ENCODE assay signal across 13 cellular contexts in the genomic region with DNA sequence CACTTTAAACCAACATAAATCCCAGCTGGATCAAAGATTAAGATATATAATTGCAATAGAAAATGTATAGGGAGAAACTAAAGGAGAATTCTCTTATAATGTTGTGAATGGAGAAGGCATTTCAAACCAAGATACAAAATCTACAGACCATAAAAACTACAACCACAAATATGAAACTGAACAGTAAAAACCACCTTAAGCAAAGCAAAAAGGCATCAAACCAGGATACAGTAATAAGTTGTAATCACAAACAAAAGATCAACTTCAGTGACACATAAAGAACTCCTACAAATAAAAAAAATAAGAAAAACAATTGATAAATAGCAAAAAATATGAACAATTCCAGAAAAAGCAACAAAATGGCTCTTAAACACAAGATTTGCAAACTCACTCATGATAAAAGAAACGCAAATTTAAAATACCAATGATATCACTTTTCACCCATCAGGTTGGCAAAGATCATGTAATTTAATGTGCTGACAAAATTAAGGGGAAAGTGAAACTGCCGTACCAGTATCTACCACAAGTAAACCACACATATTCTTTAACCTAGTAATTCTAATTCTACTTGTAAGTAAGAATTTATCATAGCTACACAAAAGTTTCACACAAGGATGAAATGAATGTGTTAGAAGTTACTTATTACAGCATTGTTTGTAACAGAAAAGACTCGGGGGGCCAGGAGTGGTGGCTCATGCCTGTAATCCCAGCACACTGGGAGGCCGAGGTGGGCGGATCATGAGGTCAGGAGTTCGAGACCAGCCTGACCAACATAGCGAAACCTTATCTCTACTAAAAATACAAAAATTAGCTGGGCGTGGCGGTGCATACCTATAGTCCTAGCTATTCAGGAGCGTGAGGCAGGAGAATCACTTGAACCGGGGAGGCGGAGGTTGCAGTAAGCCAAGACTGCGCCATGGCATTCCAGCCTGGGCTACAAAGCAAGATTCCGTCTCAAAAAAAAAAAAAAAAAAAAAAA.
DNase-seq lines count a peak whose midpoint lies in the region; ATAC-seq and TF ChIP-seq lines count a peak whose summit lies in the region.
"Had no signal": no experiment of that assay in that cellular context is flagged by ENCODE, and none has a peak within 500 bp of the region (broad histone marks: within the 10 kb centered on the region; RNA-seq: fewer than 3 reads in every experiment).

No MANE protein-coding gene starts in this region.

- H3K79me2 ChIP-seq in KMS-11 (ENCODE audit: insufficient read depth, low read depth) (no peaks in the 10 kb centered on the region), trophoblast cell (ENCODE audit: control insufficient read depth, insufficient read depth, low read length, poor library complexity) (no peaks in the 10 kb centered on the region)

- H3K4me3 ChIP-seq in KMS-11 (IDR thresholded peaks at IDR 0.05; ENCODE audit: insufficient read depth, low read depth, low read length) (no peak overlapping the region), trophoblast cell (ENCODE audit: low read depth, low read length) (no peak overlapping the region)
- H3K4me3 ChIP-seq: SJSA1, uterus had no signal

- no peaks in the 10 kb centered on the region for H3K9me3 ChIP-seq in trophoblast cell (ENCODE audit: insufficient read depth, low read depth, low read length)
- H3K9me3 ChIP-seq: SJSA1, uterus had no signal

- no peak overlapping the region for H2BK12ac ChIP-seq in trophoblast cell (ENCODE audit: low read length)

- H2AK5ac ChIP-seq in trophoblast cell (ENCODE audit: low read length): no peak overlapping the region

- H3K4me1 Mint-ChIP-seq in activated CD4-positive, alpha-beta T cell treated with anti-CD3 and anti-CD28 coated beads, Interleukin-2, amount 10 ng/mL, durations not matched to agents 7 days and 5 days: peaks cover 48% of the 10 kb centered on the region
- H3K4me1 Mint-ChIP-seq in activated naive CD8-positive, alpha-beta T cell treated with anti-CD3 and anti-CD28 coated beads, Interleukin-2, amount 50 U/mL, for 24 hours: peaks cover 34% of the 10 kb centered on the region

- H4K91ac ChIP-seq in trophoblast cell (ENCODE audit: low read depth, low read length): no peak overlapping the region

- H3K4me3 Mint-ChIP-seq in activated CD4-positive, alpha-beta T cell treated with anti-CD3 and anti-CD28 coated beads, Interleukin-2, amount 10 ng/mL, durations not matched to agents 7 days and 5 days: peak overlapping the region; percentile 3
- H3K4me3 Mint-ChIP-seq in activated naive CD8-positive, alpha-beta T cell treated with anti-CD3 and anti-CD28 coated beads, Interleukin-2, amount 50 U/mL, for 24 hours: no peak overlapping the region

- H3K27me3 Mint-ChIP-seq in activated CD4-positive, alpha-beta T cell treated with anti-CD3 and anti-CD28 coated beads, Interleukin-2, amount 10 ng/mL, durations not matched to agents 7 days and 5 days: no peaks in the 10 kb centered on the region
- no peaks in the 10 kb centered on the region for H3K27me3 Mint-ChIP-seq in activated naive CD8-positive, alpha-beta T cell treated with anti-CD3 and anti-CD28 coated beads, Interleukin-2, amount 50 U/mL, for 24 hours

- H3K36me3 Mint-ChIP-seq in activated CD4-positive, alpha-beta T cell treated with anti-CD3 and anti-CD28 coated beads, Interleukin-2, amount 10 ng/mL, durations not matched to agents 7 days and 5 days (ENCODE audit: low read depth): peaks cover 61% of the 10 kb centered on the region
- peaks cover 60% of the 10 kb centered on the region for H3K36me3 Mint-ChIP-seq in activated naive CD8-positive, alpha-beta T cell treated with anti-CD3 and anti-CD28 coated beads, Interleukin-2, amount 50 U/mL, for 24 hours (ENCODE audit: low read depth)

- WGBS in trophoblast cell (ENCODE audit: extremely low coverage, insufficient coverage, insufficient read length): no CpG with 5 or more reads among the region's 14 CpGs

- H2AFZ ChIP-seq in KMS-11 (ENCODE audit: low read depth) (no peak overlapping the region), trophoblast cell (ENCODE audit: insufficient read depth, low read length, poor library complexity) (no peak overlapping the region)

- peak; percentile 52 for ATAC-seq in activated naive CD8-positive, alpha-beta T cell treated with anti-CD3 and anti-CD28 coated beads, Interleukin-2, amount 50 U/mL, for 24 hours
- ATAC-seq in HG03108 (IDR thresholded peaks at IDR 0.05; ENCODE audit: unreplicated experiment) (no peak), GM21619 (IDR thresholded peaks at IDR 0.05; ENCODE audit: unreplicated experiment) (no peak), foreskin keratinocyte (no peak)

- H3K9ac ChIP-seq in KMS-11 (no peak overlapping the region), trophoblast cell (ENCODE audit: low read length) (no peak overlapping the region)

- H3K36me3 ChIP-seq in KMS-11 (ENCODE audit: insufficient read depth): no peaks in the 10 kb centered on the region
- peaks cover 13 to 15% of the 10 kb centered on the region in 2 experiments for H3K36me3 ChIP-seq in trophoblast cell (ENCODE audit: control insufficient read depth in 1 of 2, insufficient read depth in 2 of 2, low read length in 2 of 2)
- H3K36me3 ChIP-seq: uterus had no signal

- no peak overlapping the region for H4K8ac ChIP-seq in trophoblast cell (ENCODE audit: low read depth, low read length)

- H4K20me1 ChIP-seq in KMS-11 (ENCODE audit: insufficient read depth): no peaks in the 10 kb centered on the region; the same call in 1 of the 2 replicates

- H3K4me1 ChIP-seq in KMS-11 (ENCODE audit: low read depth, poor library complexity, severe bottlenecking): peaks cover 38% of the 10 kb centered on the region
- H3K4me1 ChIP-seq in trophoblast cell (ENCODE audit: control insufficient read depth in 1 of 2, insufficient read depth in 2 of 2, low read length in 2 of 2): no peaks in the 10 kb centered on the region
- no peaks in the 10 kb centered on the region for H3K4me1 ChIP-seq in foreskin keratinocyte
- H3K4me1 ChIP-seq: SJSA1, uterus had no signal

- H3K27ac ChIP-seq in KMS-11 (peak overlapping the region; percentile 47; the same call in 1 of the 2 replicates), trophoblast cell (ENCODE audit: low read depth, low read length) (no peak overlapping the region), foreskin keratinocyte (no peak overlapping the region)
- H3K27ac ChIP-seq: SJSA1, uterus, VCaP had no signal

- H4K12ac ChIP-seq in trophoblast cell (ENCODE audit: low read depth, low read length): no peak overlapping the region

- H3K18ac ChIP-seq in trophoblast cell (ENCODE audit: low read length): no peak overlapping the region

- peak overlapping the region; percentile 51 for H3K27ac Mint-ChIP-seq in activated CD4-positive, alpha-beta T cell treated with anti-CD3 and anti-CD28 coated beads, Interleukin-2, amount 10 ng/mL, durations not matched to agents 7 days and 5 days
- H3K27ac Mint-ChIP-seq in activated naive CD8-positive, alpha-beta T cell treated with anti-CD3 and anti-CD28 coated beads, Interleukin-2, amount 50 U/mL, for 24 hours: peak overlapping the region; percentile 12

- H3K4ac ChIP-seq in trophoblast cell (ENCODE audit: low read depth, low read length): no peak overlapping the region

- CTCF ChIA-PET in activated CD4-positive, alpha-beta T cell treated with anti-CD3 and anti-CD28 coated beads, Interleukin-2, amount 10 ng/mL, durations not matched to agents 7 days and 5 days (lab: Charles Lee): interaction anchor here (0.6 to 1.4 kb wide), 2 partner anchors 13 to 114 kb away, joined by 4 read pairs; no protein-coding TSS in a partner anchor

- peak; percentile 46 for TF ChIP-seq CTCF in KMS-11 (conservative IDR thresholded peaks at IDR 0.05; ENCODE audit: low read depth, low read length)
- no peak for TF ChIP-seq CTCF in foreskin keratinocyte (conservative IDR thresholded peaks at IDR 0.05)

- POLR2A ChIA-PET in activated CD4-positive, alpha-beta T cell treated with anti-CD3 and anti-CD28 coated beads, Interleukin-2, amount 10 ng/mL, durations not matched to agents 7 days and 5 days (lab: Charles Lee): no interaction called here

- H3K79me1 ChIP-seq in trophoblast cell (ENCODE audit: low read length): no peaks in the 10 kb centered on the region

- no peak for DNase-seq in activated CD4-positive, alpha-beta T cell treated with anti-CD3 and anti-CD28 coated beads, Interleukin-2, amount 10 ng/mL, durations not matched to agents 7 days and 5 days
- DNase-seq in activated CD4-positive, alpha-beta T cell treated with anti-CD3 and anti-CD28 coated beads for 4 hours: no peak
- DNase-seq in activated naive CD8-positive, alpha-beta T cell treated with anti-CD3 and anti-CD28 coated beads, Interleukin-2, amount 50 U/mL, for 24 hours: peak; percentile 11
- peak; percentile 40 to 67 for DNase-seq in trophoblast cell
- no peak for DNase-seq in foreskin keratinocyte
- DNase-seq: NCI-H1436, NCI-H774, uterus had no signal

- peak overlapping the region; percentile 45 for H3K4me2 ChIP-seq in KMS-11
- no peak overlapping the region for H3K4me2 ChIP-seq in trophoblast cell (ENCODE audit: low read length)

- H3K9me3 Mint-ChIP-seq in activated CD4-positive, alpha-beta T cell treated with anti-CD3 and anti-CD28 coated beads, Interleukin-2, amount 10 ng/mL, durations not matched to agents 7 days and 5 days: no peaks in the 10 kb centered on the region
- no peaks in the 10 kb centered on the region for H3K9me3 Mint-ChIP-seq in activated naive CD8-positive, alpha-beta T cell treated with anti-CD3 and anti-CD28 coated beads, Interleukin-2, amount 50 U/mL, for 24 hours

- H3K14ac ChIP-seq in trophoblast cell (ENCODE audit: low read length): no peak overlapping the region

- no peak overlapping the region for H2BK120ac ChIP-seq in trophoblast cell (ENCODE audit: insufficient read depth, low read length, poor library complexity)

- H3K23ac ChIP-seq in trophoblast cell (ENCODE audit: low read length): no peak overlapping the region

- H2BK5ac ChIP-seq in trophoblast cell (ENCODE audit: low read depth, low read length, poor library complexity): no peak overlapping the region

- no peaks in the 10 kb centered on the region for H3K27me3 ChIP-seq in KMS-11 (ENCODE audit: insufficient read depth, low read depth)
- no peaks in the 10 kb centered on the region for H3K27me3 ChIP-seq in trophoblast cell (ENCODE audit: insufficient read depth, low read length)
- no peaks in the 10 kb centered on the region for H3K27me3 ChIP-seq in foreskin keratinocyte
- H3K27me3 ChIP-seq: SJSA1, uterus had no signal

Comparison
In these comparisons a context has a peak if more than half of its experiments do, and no peak if none do; other contexts are left out.
1. DNase-seq: peak in activated naive CD8-positive, alpha-beta T cell treated with anti-CD3 and anti-CD28 coated beads, Interleukin-2, amount 50 U/mL, for 24 hours (single experiment) and trophoblast cell (2 of 2); none in activated CD4-positive, alpha-beta T cell treated with anti-CD3 and anti-CD28 coated beads, Interleukin-2, amount 10 ng/mL, durations not matched to agents 7 days and 5 days (single experiment), activated CD4-positive, alpha-beta T cell treated with anti-CD3 and anti-CD28 coated beads for 4 hours (0 of 2) and foreskin keratinocyte (0 of 2).